ENCODE assay signal across 17 cellular contexts in genomic region chr7:29976265-29976664, GRCh38. TPM values are rescaled to one million over a fixed set of nuclear protein-coding genes. Genes with fewer than 3 reads are reported as not detected.
A peak's percentile ranks its signal among the peaks of the same experiment; 100 is the strongest.
DNase-seq lines count a peak whose midpoint lies in the region; ATAC-seq and TF ChIP-seq lines count a peak whose summit lies in the region.
"Had no signal": no experiment of that assay in that cellular context is flagged by ENCODE, and none has a peak within 500 bp of the region (broad histone marks: within the 10 kb centered on the region; RNA-seq: fewer than 3 reads in every experiment).

No MANE protein-coding gene starts in this region.

- intact Hi-C loops in upper lobe of right lung (cut with DNase I) (no loop called here), posterior cingulate gyrus (cut with DNase I) (loop anchor here (10.0 kb wide), 1 partner anchor 49 kb away; the partner anchor contains the start of genes FKBP14 and PLEKHA8)

- POLR2A ChIA-PET in CD8-positive, alpha-beta memory T cell (lab: Charles Lee), result no interaction called here

- H3K4me1 Mint-ChIP-seq in CD8-positive, alpha-beta memory T cell, result peaks cover 0 to 5% (median 4%) of the 10 kb centered on the region in 3 donors

- H3K27me3 ChIP-seq in muscle layer of duodenum (ENCODE audit: low read depth, low read length) (no peaks in the 10 kb centered on the region), upper lobe of right lung (no peaks in the 10 kb centered on the region)
- H3K27me3 ChIP-seq in CD8-positive, alpha-beta memory T cell (ENCODE audit: insufficient read depth, low read length, poor library complexity, severe bottlenecking), result no peaks in the 10 kb centered on the region
- H3K27me3 ChIP-seq: BE2C, uterus had no signal

- H3K36me3 ChIP-seq in muscle layer of duodenum (ENCODE audit: control insufficient read depth in 1 of 2, insufficient read depth in 2 of 2, low read length in 2 of 2) (no peaks in the 10 kb centered on the region), upper lobe of right lung (no peaks in the 10 kb centered on the region)
- H3K36me3 ChIP-seq in CD8-positive, alpha-beta memory T cell (ENCODE audit: insufficient read depth, low read length), result no peaks in the 10 kb centered on the region
- H3K36me3 ChIP-seq: uterus had no signal

- ATAC-seq in upper lobe of right lung (peak; percentile 29), HG03442 (IDR thresholded peaks at IDR 0.05; ENCODE audit: unreplicated experiment) (no peak)
- ATAC-seq: stimulated activated naive CD8-positive, alpha-beta T cell treated with anti-CD3 and anti-CD28 coated beads, Interleukin-15, Interleukin-2, amounts not matched to agents 100 U/mL and 50 U/mL, for 24 hours had no signal

- H3K4me1 ChIP-seq in muscle layer of duodenum (ENCODE audit: control insufficient read depth in 1 of 2, insufficient read depth in 2 of 2, low read length in 2 of 2) (peaks cover 0 to 20% of the 10 kb centered on the region in 2 donors), upper lobe of right lung (no peaks in the 10 kb centered on the region)
- no peaks in the 10 kb centered on the region for H3K4me1 ChIP-seq in CD8-positive, alpha-beta memory T cell (ENCODE audit: insufficient read depth, low read length)
- H3K4me1 ChIP-seq: uterus had no signal

- no peaks in the 10 kb centered on the region for H3K9me3 Mint-ChIP-seq in CD8-positive, alpha-beta memory T cell

- TF ChIP-seq CTCF in fibroblast of mammary gland (conservative IDR thresholded peaks at IDR 0.05; ENCODE audit: control insufficient read depth, insufficient read depth, low read depth, low read length) (no peak), upper lobe of right lung (IDR thresholded peaks at IDR 0.05) (no peak)

- H3K27me3 Mint-ChIP-seq in CD8-positive, alpha-beta memory T cell, result peaks cover 4 to 41% of the 10 kb centered on the region in 2 donors

- peak overlapping the region; percentile 42 for H3K27ac ChIP-seq in muscle layer of duodenum (ENCODE audit: low read length)
- H3K27ac ChIP-seq in upper lobe of right lung, result no peak overlapping the region
- H3K27ac ChIP-seq in CD8-positive, alpha-beta memory T cell (ENCODE audit: low read depth, low read length), result no peak overlapping the region
- H3K27ac ChIP-seq: RWPE1, uterus had no signal

- H3K9me3 ChIP-seq in muscle layer of duodenum (ENCODE audit: control insufficient read depth in 1 of 2, low read length in 2 of 2) (no peaks in the 10 kb centered on the region), upper lobe of right lung (no peaks in the 10 kb centered on the region)
- H3K9me3 ChIP-seq in CD8-positive, alpha-beta memory T cell (ENCODE audit: low read length), result no peaks in the 10 kb centered on the region
- H3K9me3 ChIP-seq: BE2C, uterus had no signal

- no peak overlapping the region for H3K27ac Mint-ChIP-seq in CD8-positive, alpha-beta memory T cell

- DNase-seq in astrocyte of the hippocampus (ENCODE audit: low read depth, low spot score) (peak; percentile 13), fibroblast of mammary gland (ENCODE audit: low read depth) (peak; percentile 34), upper lobe of right lung (no peak), posterior cingulate gyrus (no peak)
- DNase-seq in CD8-positive, alpha-beta memory T cell, result no peak
- DNase-seq: activated CD4-positive, alpha-beta T cell treated with anti-CD3 and anti-CD28 coated beads, Interleukin-2, amount 50 U/mL, for 1 hour; activated naive CD4-positive, alpha-beta T cell; BE2C; H7; kidney; midbrain; NCI-H187 treated with DMSO at 0.1 percent for 48 hours; stimulated activated naive CD8-positive, alpha-beta T cell treated with anti-CD3 and anti-CD28 coated beads, Interleukin-15, Interleukin-2, amounts not matched to agents 100 U/mL and 50 U/mL, for 24 hours; uterus had no signal

- H3K4me3 Mint-ChIP-seq in CD8-positive, alpha-beta memory T cell, result no peak overlapping the region

- CTCF ChIA-PET in CD8-positive, alpha-beta memory T cell (lab: Charles Lee), result no interaction called here

- H3K36me3 Mint-ChIP-seq in CD8-positive, alpha-beta memory T cell, result no peaks in the 10 kb centered on the region

- H3K4me3 ChIP-seq in fibroblast of mammary gland (ENCODE audit: control insufficient read depth, low read depth, low read length) (no peak overlapping the region), muscle layer of duodenum (ENCODE audit: low read depth in 1 of 2, low read length in 2 of 2) (peak overlapping the region in 1 of 2 donors; percentile 19), upper lobe of right lung (no peak overlapping the region)
- no peak overlapping the region for H3K4me3 ChIP-seq in CD8-positive, alpha-beta memory T cell (ENCODE audit: low read length)
- H3K4me3 ChIP-seq: uterus had no signal

RNA-seq across cellular contexts. Expression of gene SCRN1, which starts 13.3 kb away (rescaled TPM):
- total RNA-seq in upper lobe of right lung, result 36.1 TPM
- 1 to 10 TPM; 3.5 to 4.3 TPM for total RNA-seq in CD8-positive, alpha-beta memory T cell
- polyA plus RNA-seq in CD8-positive, alpha-beta memory T cell, result 13.9 TPM

RNA-seq across cellular contexts. Expression of gene FKBP14, which starts 50.2 kb away (rescaled TPM):
- total RNA-seq in upper lobe of right lung, result 11.5 TPM
- 1 to 10 TPM; 4.1 to 4.6 TPM for total RNA-seq in CD8-positive, alpha-beta memory T cell
- polyA plus RNA-seq in CD8-positive, alpha-beta memory T cell, result 1.2 TPM

RNA-seq across cellular contexts. Expression of gene PLEKHA8, which starts 51.9 kb away (rescaled TPM):
- 11.3 TPM for total RNA-seq in upper lobe of right lung
- 1 to 10 TPM; 9.0 to 10.0 TPM for total RNA-seq in CD8-positive, alpha-beta memory T cell
- polyA plus RNA-seq in CD8-positive, alpha-beta memory T cell, result 3.7 TPM

Comparison
In these comparisons a context has a peak if more than half of its experiments do, and no peak if none do; other contexts are left out.
1. DNase-seq: peak in astrocyte of the hippocampus (single experiment) and fibroblast of mammary gland (single experiment); none in upper lobe of right lung (single experiment), CD8-positive, alpha-beta memory T cell (0 of 5) and posterior cingulate gyrus (0 of 10).